In the genomic region with DNA sequence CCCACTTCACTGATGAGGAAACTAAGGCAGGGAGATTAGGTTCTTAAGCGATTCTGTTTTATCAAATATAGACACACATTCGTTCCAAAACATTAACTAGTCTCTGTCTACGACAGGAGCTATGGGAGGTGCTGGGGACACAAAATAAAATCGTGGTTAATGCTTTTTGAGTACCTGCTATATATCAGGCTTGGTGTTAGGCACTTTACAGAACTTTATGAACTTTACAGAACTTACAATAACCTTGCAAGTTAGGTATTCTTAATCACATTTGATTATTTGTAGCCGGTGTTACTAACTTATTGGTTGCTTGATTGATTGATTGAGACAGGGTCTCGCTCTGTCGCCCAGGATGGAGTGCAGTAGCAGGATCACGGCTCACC, we compare ENCODE assay signal across 9 cellular contexts. TPM values are rescaled to one million over a fixed set of nuclear protein-coding genes. Genes with fewer than 3 reads are reported as not detected.
DNase-seq lines count a peak whose midpoint lies in the region; ATAC-seq and TF ChIP-seq lines count a peak whose summit lies in the region.
"Had no signal": no experiment of that assay in that cellular context is flagged by ENCODE, and none has a peak within 500 bp of the region (broad histone marks: within the 10 kb centered on the region; RNA-seq: fewer than 3 reads in every experiment).

No MANE protein-coding gene starts in this region.

- H4K5ac ChIP-seq in H9 (ENCODE audit: insufficient read length, low read depth, low read length) = no peak overlapping the region

- peaks cover 10% of the 10 kb centered on the region for H3K23me2 ChIP-seq in H9 (ENCODE audit: insufficient read length, low read depth, low read length, poor library complexity, severe bottlenecking)

- no peak overlapping the region for H2BK20ac ChIP-seq in H9 (ENCODE audit: low read depth, low read length, poor library complexity, severe bottlenecking)

- no peaks in the 10 kb centered on the region; the same call in 1 of the 2 replicates for H3K27me3 Mint-ChIP-seq in H9 (ENCODE audit: low read depth)

- no peaks in the 10 kb centered on the region for H3K9me3 ChIP-seq in H9 (ENCODE audit: control insufficient read depth, low read depth, low read length)
- H3K9me3 ChIP-seq in SU-DHL-6 (ENCODE audit: insufficient read depth, low read length) = no peaks in the 10 kb centered on the region
- no peaks in the 10 kb centered on the region for H3K9me3 ChIP-seq in skeletal muscle tissue (ENCODE audit: control insufficient read depth in 3 of 3, low read length in 3 of 3)

- no CpG with 5 or more reads among the region's 8 CpGs for WGBS in H9 (ENCODE audit: extremely low coverage, insufficient read length, low lambda C conversion rate)

- no peak overlapping the region for H4K91ac ChIP-seq in H9 (ENCODE audit: insufficient read length, low read depth, low read length)

- peak overlapping the region; percentile 36 for H3K4me3 ChIP-seq in SU-DHL-6 (ENCODE audit: insufficient read depth, low read length, poor library complexity, severe bottlenecking)
- H3K4me3 ChIP-seq in fibroblast of pulmonary artery (replicated peaks; ENCODE audit: low read depth, low read length) = peak overlapping the region; percentile 98
- H3K4me3 ChIP-seq in skeletal muscle tissue (ENCODE audit: low read length in 3 of 3) = peak overlapping the region; percentile 81 to 97 (median 91)

- H3K4ac ChIP-seq in H9 (ENCODE audit: low read depth, low read length) = no peak overlapping the region

- H3K36me3 ChIP-seq in SU-DHL-6 (ENCODE audit: low read length) = 0 out of 2 replicates have a peak, but pooled peaks cover 6% of the 10 kb centered on the region
- H3K36me3 ChIP-seq in skeletal muscle tissue (ENCODE audit: control insufficient read depth in 3 of 3, insufficient read depth in 3 of 3, low read length in 3 of 3) = peaks cover 4 to 16% (median 10%) of the 10 kb centered on the region in 3 donors
- H3K36me3 ChIP-seq: cardiac muscle cell had no signal

- H2BK5ac ChIP-seq in H9 (ENCODE audit: insufficient read length, low read length) = no peak overlapping the region

- peaks cover 0 to 15% (median 12%) of the 10 kb centered on the region in 3 experiments; a peak in 5 of 7 replicates for H3K36me3 Mint-ChIP-seq in H9 (ENCODE audit: insufficient read depth in 1 of 3, low read depth in 3 of 3)

- peak overlapping the region; percentile 86 for H2AFZ ChIP-seq in H9 (ENCODE audit: low read length)
- peak overlapping the region; percentile 66 for H2AFZ ChIP-seq in SU-DHL-6 (ENCODE audit: low read depth, low read length, severe bottlenecking)

- ATAC-seq in HG03095 (IDR thresholded peaks at IDR 0.05; ENCODE audit: unreplicated experiment) (no peak), HG02763 (IDR thresholded peaks at IDR 0.05; ENCODE audit: unreplicated experiment) (no peak)

- H3K9me3 Mint-ChIP-seq in H9 = no peaks in the 10 kb centered on the region; a peak in 2 of 5 replicates

- H2AK5ac ChIP-seq in H9 (ENCODE audit: insufficient read length, low read length) = no peak overlapping the region

- peak overlapping the region; percentile 81 to 91 for H3K4me3 Mint-ChIP-seq in H9

- H3K18ac ChIP-seq in H9 (ENCODE audit: insufficient read length, low read depth, low read length) = peak overlapping the region; percentile 45

- no peaks in the 10 kb centered on the region for H4K20me1 ChIP-seq in H9 (ENCODE audit: control insufficient read depth, insufficient read depth, insufficient read length)
- no peaks in the 10 kb centered on the region for H4K20me1 ChIP-seq in SU-DHL-6 (ENCODE audit: low read depth, low read length)

- H3K27me3 ChIP-seq in H9 (ENCODE audit: insufficient read depth, low read length) (no peaks in the 10 kb centered on the region), SU-DHL-6 (ENCODE audit: low read length) (no peaks in the 10 kb centered on the region), skeletal muscle tissue (ENCODE audit: control insufficient read depth in 3 of 3, insufficient read depth in 3 of 3, low read length in 3 of 3) (no peaks in the 10 kb centered on the region)
- H3K27me3 ChIP-seq: cardiac muscle cell had no signal

- H3K79me1 ChIP-seq in H9 (ENCODE audit: insufficient read depth, low read depth, low read length, poor library complexity, severe bottlenecking) = peaks cover 9% of the 10 kb centered on the region

- no peaks in the 10 kb centered on the region for H3K9me2 ChIP-seq in SU-DHL-6 (replicated peaks; ENCODE audit: insufficient read depth, low read length)

- no peak overlapping the region for H4K8ac ChIP-seq in H9 (replicated peaks; ENCODE audit: insufficient read length, low read depth, low read length)

- H2BK12ac ChIP-seq in H9 (ENCODE audit: insufficient read length, low read depth, low read length) = no peak overlapping the region

- no peak overlapping the region for H3K23ac ChIP-seq in H9 (ENCODE audit: insufficient read length, low read depth, low read length)

- no peak overlapping the region for H2BK120ac ChIP-seq in H9 (ENCODE audit: low read depth, low read length, poor library complexity, severe bottlenecking)

- H3K14ac ChIP-seq in H9 (ENCODE audit: insufficient read depth, low read length) = no peak overlapping the region; the same call in 1 of the 2 replicates

- no peak overlapping the region for H3K56ac ChIP-seq in H9 (ENCODE audit: insufficient read length, low read depth, low read length)

- H3K27ac ChIP-seq in H9 (ENCODE audit: insufficient read length, low read depth, low read length) = no peak overlapping the region
- H3K27ac ChIP-seq in SU-DHL-6 (ENCODE audit: low read depth, low read length) = no peak overlapping the region
- H3K27ac ChIP-seq in skeletal muscle tissue (ENCODE audit: low read depth, low read length) = peak overlapping the region; percentile 37

- peaks cover 18 to 24% of the 10 kb centered on the region in 2 experiments for H3K4me1 Mint-ChIP-seq in H9

- H3K9ac ChIP-seq in H9 (ENCODE audit: extremely low read depth, insufficient read length, low read length) (no peak overlapping the region), SU-DHL-6 (ENCODE audit: low read length) (no peak overlapping the region; the same call in 1 of the 2 replicates), skeletal muscle tissue (ENCODE audit: low read depth in 1 of 3, low read length in 3 of 3) (no peak overlapping the region)

- H3K79me2 ChIP-seq in H9 (ENCODE audit: insufficient read depth, low read length) (0 out of 2 replicates have a peak, but pooled peaks cover 2% of the 10 kb centered on the region), SU-DHL-6 (ENCODE audit: insufficient read depth, low read length) (peaks cover 36% of the 10 kb centered on the region)

- H3F3A ChIP-seq in SU-DHL-6 (ENCODE audit: insufficient read depth) = no peaks in the 10 kb centered on the region

- no peak overlapping the region for H3T11ph ChIP-seq in H9 (ENCODE audit: low read length)

- H3K4me1 ChIP-seq in H9 (ENCODE audit: insufficient read depth, low read length) (no peaks in the 10 kb centered on the region), skeletal muscle tissue (ENCODE audit: control insufficient read depth in 3 of 3, insufficient read depth in 3 of 3, low read length in 3 of 3) (peaks cover 22 to 28% (median 26%) of the 10 kb centered on the region in 3 donors)

- H3K4me2 ChIP-seq in H9 (ENCODE audit: insufficient read depth, insufficient read length, low read length) = peak overlapping the region; percentile 91
- H3K4me2 ChIP-seq in SU-DHL-6 (ENCODE audit: low read depth, low read length, poor library complexity, severe bottlenecking) = peak overlapping the region; percentile 48

- no peak overlapping the region for H2BK15ac ChIP-seq in H9 (ENCODE audit: low read depth, low read length)

- DNase-seq in H9 = no peak
- DNase-seq in fibroblast of pulmonary artery (ENCODE audit: low read depth) = no peak
- no peak for DNase-seq in GM19240 (ENCODE audit: insufficient read length, low spot score)
- DNase-seq in stimulated activated CD4-positive, alpha-beta T cell treated with anti-CD3 and anti-CD28 coated beads, Interleukin-12 subunit alpha, Interleukin-12 subunit beta, amount 100 ng/mL, for 4 hours = no peak

- peak overlapping the region in 1 of 3 experiments; percentile 35; a peak in 2 of 7 replicates for H3K27ac Mint-ChIP-seq in H9

- TF ChIP-seq CTCF in H9 (conservative IDR thresholded peaks at IDR 0.05) (no peak), SU-DHL-6 (IDR thresholded peaks at IDR 0.05; ENCODE audit: insufficient read depth, low read length, poor library complexity, severe bottlenecking) (no peak), fibroblast of pulmonary artery (IDR thresholded peaks at IDR 0.05; ENCODE audit: low read length, missing control alignments) (no peak)

RNA-seq across cellular contexts. Expression of a gene that starts 0.5 kb away (rescaled TPM):
- total RNA-seq in H9 (2021) = 25.7 and 26.5 TPM in 2 replicates
- total RNA-seq in skeletal muscle tissue = 25.1 TPM

RNA-seq across cellular contexts. Expression of a gene that starts 40.2 kb away (rescaled TPM):
- total RNA-seq in H9 (2021) (15.3 and 18.5 TPM in 2 replicates), skeletal muscle tissue (34.4 TPM)

Comparison
In these comparisons a context has a peak if more than half of its experiments do, and no peak if none do; other contexts are left out.
1. H3K4me3 ChIP-seq: peak in every context shown above with its lines; median percentile 98 in fibroblast of pulmonary artery; 91 in skeletal muscle tissue; 36 in SU-DHL-6.